In the genomic region with DNA sequence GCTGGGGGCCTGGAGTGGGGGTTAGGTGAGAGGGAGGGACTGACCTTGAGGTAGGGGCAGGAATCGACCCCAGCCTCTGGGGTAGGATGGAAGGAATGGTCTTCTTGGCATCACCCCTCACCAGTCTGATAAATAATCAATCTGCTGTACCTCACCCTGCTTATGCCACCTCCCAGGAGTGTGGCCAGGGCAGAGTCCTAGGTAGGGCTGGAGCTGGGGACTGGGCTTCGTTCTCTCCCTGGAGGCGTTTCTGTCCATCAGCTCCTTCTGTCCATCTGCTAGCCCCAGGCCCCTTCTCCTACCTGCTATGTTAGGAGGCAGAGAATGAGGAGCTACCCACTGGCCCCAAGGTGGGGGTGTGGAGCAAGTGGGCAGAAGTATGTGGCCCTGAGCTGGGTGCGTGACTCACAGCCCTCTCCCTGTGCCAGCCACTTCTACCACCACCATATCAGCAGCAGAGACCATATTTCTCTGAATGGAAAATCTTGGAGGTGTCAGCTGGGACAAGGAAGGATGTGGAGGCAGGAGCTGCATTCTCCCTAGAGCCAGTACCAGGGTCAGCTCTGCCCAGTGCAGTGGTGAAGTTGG, we compare ENCODE assay signal across 1 cellular context.
TF ChIP-seq lines count a peak whose summit lies in the region.

No MANE protein-coding gene starts in this region.

TF ChIP-seq in HepG2, 621 proteins besides CTCF, POLR2A, EP300 and RAD21:
- no peak for TF ChIP-seq ZNF121 (CRISPR knock-in tag; IDR thresholded peaks at IDR 0.05)
- no peak for TF ChIP-seq ZNF510 (CRISPR knock-in tag; IDR thresholded peaks at IDR 0.05; ENCODE audit: low read depth)
- TF ChIP-seq NFE2 (CRISPR knock-in tag; IDR thresholded peaks at IDR 0.05): no peak
